Comparison of ENCODE assay signal across 9 cellular contexts in the genomic region with DNA sequence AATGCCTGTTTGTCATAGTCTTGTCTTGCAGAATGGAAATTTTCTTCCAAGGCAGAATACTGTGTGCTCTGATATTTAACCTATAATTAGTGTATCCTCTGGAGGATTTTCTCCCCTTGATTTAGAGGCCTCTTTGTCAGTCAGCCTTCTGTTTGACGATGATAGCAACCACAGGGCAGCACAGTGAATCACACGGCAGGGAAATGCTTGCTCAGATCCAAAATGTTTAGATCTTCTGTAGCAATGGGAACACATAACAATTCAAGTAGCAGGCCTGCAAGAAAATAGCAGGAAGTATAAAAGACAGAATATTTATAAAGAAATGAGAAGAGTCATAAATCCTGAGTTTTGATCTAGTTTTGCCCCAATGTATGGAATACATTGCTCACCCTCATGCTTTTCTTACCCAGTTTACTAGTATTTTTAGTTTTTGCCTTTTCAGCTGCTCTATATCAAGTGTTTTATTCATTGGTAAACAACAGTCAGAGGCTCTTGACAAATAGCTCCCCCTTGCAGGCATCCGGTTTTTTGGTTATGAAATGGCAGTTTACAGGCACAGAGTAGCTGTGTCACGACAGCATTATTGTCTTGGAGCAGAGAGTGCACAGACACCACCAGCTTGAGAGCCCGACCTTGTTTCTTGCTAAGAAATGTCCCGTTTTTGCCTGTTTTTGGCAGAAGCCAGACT.
DNase-seq lines count a peak whose midpoint lies in the region; ATAC-seq and TF ChIP-seq lines count a peak whose summit lies in the region.
"Had no signal": no experiment of that assay in that cellular context is flagged by ENCODE, and none has a peak within 500 bp of the region (broad histone marks: within the 10 kb centered on the region; RNA-seq: fewer than 3 reads in every experiment).

No MANE protein-coding gene starts in this region.

- no peaks in the 10 kb centered on the region for H3F3A ChIP-seq in smooth muscle cell (ENCODE audit: low read depth)

- H3K27ac ChIP-seq in smooth muscle cell (ENCODE audit: low read depth): peak overlapping the region; percentile 75

- 57% methylated on average over 6 of the region's 6 CpGs for WGBS in smooth muscle cell (ENCODE audit: low lambda C conversion rate)
- 65 to 69% methylated on average over 6 of the region's 6 CpGs for WGBS in lower leg skin, 2 donors

- H3K4me3 ChIP-seq in smooth muscle cell (no peak overlapping the region), lower leg skin (ENCODE audit: low read depth, poor library complexity, severe bottlenecking) (no peak overlapping the region)

- no peaks in the 10 kb centered on the region for H3K36me3 Mint-ChIP-seq in activated CD4-positive, alpha-beta T cell treated with anti-CD3 and anti-CD28 coated beads, Interleukin-2, amount 10 ng/mL, durations not matched to agents 24 days and 14 days (ENCODE audit: low read depth)
- H3K36me3 Mint-ChIP-seq in activated naive CD8-positive, alpha-beta T cell treated with anti-CD3 and anti-CD28 coated beads for 36 hours: no peaks in the 10 kb centered on the region

- TF ChIP-seq CTCF in smooth muscle cell (IDR thresholded peaks at IDR 0.05; ENCODE audit: borderline replicate concordance, insufficient read depth, poor library complexity, severe bottlenecking): no peak
- no peak for TF ChIP-seq CTCF in lower leg skin (IDR thresholded peaks at IDR 0.05)

- H4K20me1 ChIP-seq in smooth muscle cell (ENCODE audit: low read depth): no peaks in the 10 kb centered on the region

- no peaks in the 10 kb centered on the region for H3K79me2 ChIP-seq in smooth muscle cell (ENCODE audit: low read depth)

- no peak for ATAC-seq in left lobe of liver

- no peaks in the 10 kb centered on the region for H3K9me3 Mint-ChIP-seq in activated CD4-positive, alpha-beta T cell treated with anti-CD3 and anti-CD28 coated beads, Interleukin-2, amount 10 ng/mL, durations not matched to agents 24 days and 14 days
- no peaks in the 10 kb centered on the region for H3K9me3 Mint-ChIP-seq in activated naive CD8-positive, alpha-beta T cell treated with anti-CD3 and anti-CD28 coated beads for 36 hours

- no peak for TF ChIP-seq POLR2A in lower leg skin (IDR thresholded peaks at IDR 0.05)

- peak; percentile 71 for DNase-seq in activated CD4-positive, alpha-beta T cell treated with anti-CD3 and anti-CD28 coated beads, Interleukin-2, amount 10 ng/mL, durations not matched to agents 24 days and 14 days
- no peak for DNase-seq in activated CD4-positive, alpha-beta T cell treated with anti-CD3 and anti-CD28 coated beads, Interleukin-2, amount 50 U/mL, for 4 hours
- DNase-seq in NCI-H748 (lab: John Stamatoyannopoulos, UW; ENCODE audit: unreplicated experiment) (peak; percentile 52), smooth muscle cell (lab: John Stamatoyannopoulos, UW; ENCODE audit: unreplicated experiment) (no peak), NCI-H2196 treated with DMSO at 0.1 percent for 48 hours (lab: John Stamatoyannopoulos, UW; ENCODE audit: unreplicated experiment) (no peak), lower leg skin (ENCODE audit: low spot score in 2 of 2) (no peak), left lobe of liver (ENCODE audit: low spot score) (no peak)
- DNase-seq in activated naive CD8-positive, alpha-beta T cell treated with anti-CD3 and anti-CD28 coated beads for 36 hours: no peak
- DNase-seq: AML-193 had no signal

- peak overlapping the region; percentile 39 for H3K4me2 ChIP-seq in smooth muscle cell

- H3K27me3 Mint-ChIP-seq in activated CD4-positive, alpha-beta T cell treated with anti-CD3 and anti-CD28 coated beads, Interleukin-2, amount 10 ng/mL, durations not matched to agents 24 days and 14 days: peaks cover 6% of the 10 kb centered on the region
- H3K27me3 Mint-ChIP-seq in activated naive CD8-positive, alpha-beta T cell treated with anti-CD3 and anti-CD28 coated beads for 36 hours: peaks cover 35% of the 10 kb centered on the region

- peak overlapping the region; percentile 16 for H3K9ac ChIP-seq in smooth muscle cell (ENCODE audit: low read depth)

- no peaks in the 10 kb centered on the region for H3K9me3 ChIP-seq in smooth muscle cell (replicated peaks; ENCODE audit: low read depth)

- H2AFZ ChIP-seq in smooth muscle cell (ENCODE audit: low read depth): no peak overlapping the region

- peaks cover 44% of the 10 kb centered on the region for H3K4me1 Mint-ChIP-seq in activated CD4-positive, alpha-beta T cell treated with anti-CD3 and anti-CD28 coated beads, Interleukin-2, amount 10 ng/mL, durations not matched to agents 24 days and 14 days
- H3K4me1 Mint-ChIP-seq in activated naive CD8-positive, alpha-beta T cell treated with anti-CD3 and anti-CD28 coated beads for 36 hours: peaks cover 29% of the 10 kb centered on the region

- H3K4me1 ChIP-seq in smooth muscle cell (ENCODE audit: low read depth): peaks cover 69% of the 10 kb centered on the region

- no peaks in the 10 kb centered on the region for H3K36me3 ChIP-seq in smooth muscle cell (ENCODE audit: low read depth)

- H3K27ac Mint-ChIP-seq in activated CD4-positive, alpha-beta T cell treated with anti-CD3 and anti-CD28 coated beads, Interleukin-2, amount 10 ng/mL, durations not matched to agents 24 days and 14 days: peak overlapping the region; percentile 97
- H3K27ac Mint-ChIP-seq in activated naive CD8-positive, alpha-beta T cell treated with anti-CD3 and anti-CD28 coated beads for 36 hours: peak overlapping the region; percentile 81

- H3K27me3 ChIP-seq in smooth muscle cell (ENCODE audit: low read depth): peaks cover 20% of the 10 kb centered on the region

- H3K4me3 Mint-ChIP-seq in activated CD4-positive, alpha-beta T cell treated with anti-CD3 and anti-CD28 coated beads, Interleukin-2, amount 10 ng/mL, durations not matched to agents 24 days and 14 days: peak overlapping the region; percentile 64
- H3K4me3 Mint-ChIP-seq in activated naive CD8-positive, alpha-beta T cell treated with anti-CD3 and anti-CD28 coated beads for 36 hours: no peak overlapping the region

- intact Hi-C loops in activated CD4-positive, alpha-beta T cell treated with anti-CD3 and anti-CD28 coated beads, Interleukin-2, amount 10 ng/mL, durations not matched to agents 24 days and 14 days (cut with micrococcal nuclease): loop anchor here (1.0 to 10.0 kb wide), 7 partner anchors 7 to 1562 kb away; partner anchors contain the start of genes GAD1, GORASP2, HAT1 and SP5
- intact Hi-C loops in lower leg skin (cut with DNase I; ENCODE audit: low total_unique reads): no loop called here

Comparison
In these comparisons a context has a peak if more than half of its experiments do, and no peak if none do; other contexts are left out.
1. DNase-seq: peak in activated CD4-positive, alpha-beta T cell treated with anti-CD3 and anti-CD28 coated beads, Interleukin-2, amount 10 ng/mL, durations not matched to agents 24 days and 14 days (single experiment) and NCI-H748 (single experiment); none in activated CD4-positive, alpha-beta T cell treated with anti-CD3 and anti-CD28 coated beads, Interleukin-2, amount 50 U/mL, for 4 hours (0 of 2), activated naive CD8-positive, alpha-beta T cell treated with anti-CD3 and anti-CD28 coated beads for 36 hours (single experiment), smooth muscle cell (single experiment), NCI-H2196 treated with DMSO at 0.1 percent for 48 hours (single experiment), lower leg skin (0 of 2) and left lobe of liver (single experiment).